ENCODE assay signal across 1 cellular context in genomic region chr19:52962394-52963228, GRCh38.
TF ChIP-seq lines count a peak whose summit lies in the region.

Gene ZNF816, minus strand, starts transcription at chr19:52962881. Its CDS starts 6,792 bp downstream, at chr19:52956089.

TF ChIP-seq in K562, 482 proteins besides CTCF, POLR2A, EP300 and RAD21 (continued from another document and continues in another):
- TF ChIP-seq ZZZ3 (IDR thresholded peaks at IDR 0.05): no peak
- TF ChIP-seq BRF2 (IDR thresholded peaks at IDR 0.05; ENCODE audit: borderline replicate concordance, insufficient read depth, insufficient read length): no peak
- no peak for TF ChIP-seq TGIF2 (CRISPR knock-in tag; IDR thresholded peaks at IDR 0.05)
- TF ChIP-seq CC2D1A (IDR thresholded peaks at IDR 0.05): no peak
- TF ChIP-seq CREB3 (tag; conservative IDR thresholded peaks at IDR 0.05; ENCODE audit: low read depth): no peak
- TF ChIP-seq USF1 (CRISPR knock-in tag; IDR thresholded peaks at IDR 0.05): no peak
- no peak for TF ChIP-seq TEAD4 (IDR thresholded peaks at IDR 0.05; ENCODE audit: low read length)
- no peak for TF ChIP-seq TEAD4 (CRISPR knock-in tag; IDR thresholded peaks at IDR 0.05; ENCODE audit: borderline replicate concordance)
- TF ChIP-seq ZNF253 (CRISPR knock-in tag; conservative IDR thresholded peaks at IDR 0.05): no peak
- no peak for TF ChIP-seq BMI1 (IDR thresholded peaks at IDR 0.05; ENCODE audit: low read length)
- TF ChIP-seq NFE2L1 (tag; IDR thresholded peaks at IDR 0.05; ENCODE audit: borderline replicate concordance, low read depth): no peak
- no peak for TF ChIP-seq USF2 (CRISPR knock-in tag; IDR thresholded peaks at IDR 0.05)
- no peak for TF ChIP-seq HBP1 (CRISPR knock-in tag; IDR thresholded peaks at IDR 0.05)
- TF ChIP-seq NKRF (IDR thresholded peaks at IDR 0.05; ENCODE audit: borderline replicate concordance): peak; percentile 83; the same call in 1 of the 2 replicates
- TF ChIP-seq ZNF644 (tag; IDR thresholded peaks at IDR 0.05; ENCODE audit: low read depth): no peak
- TF ChIP-seq NR4A1 (CRISPR knock-in tag; IDR thresholded peaks at IDR 0.05): no peak
- TF ChIP-seq NR4A1 (tag; IDR thresholded peaks at IDR 0.05): no peak
- no peak for TF ChIP-seq SNRNP70 (optimal IDR thresholded peaks at IDR 0.05; ENCODE audit: low read depth, low read length)
- TF ChIP-seq RBM14 (IDR thresholded peaks at IDR 0.05; ENCODE audit: borderline replicate concordance, insufficient read depth, low read depth, low read length): no peak
- no peak for TF ChIP-seq RNF219 (CRISPR knock-in tag; IDR thresholded peaks at IDR 0.05)
- no peak for TF ChIP-seq FOXA1 (IDR thresholded peaks at IDR 0.05; ENCODE audit: borderline replicate concordance)
- no peak for TF ChIP-seq ZBTB7A (IDR thresholded peaks at IDR 0.05; ENCODE audit: borderline replicate concordance, control insufficient read depth, low read depth, low read length)
- no peak for TF ChIP-seq EWSR1 (IDR thresholded peaks at IDR 0.05; ENCODE audit: borderline replicate concordance, low read depth, partially characterized antibody)
- TF ChIP-seq UBTF (IDR thresholded peaks at IDR 0.05; ENCODE audit: borderline replicate concordance in 1 of 2, low read depth in 2 of 2, low read length in 2 of 2): no peak
- TF ChIP-seq CREBBP (IDR thresholded peaks at IDR 0.05; ENCODE audit: low read depth, low read length): no peak
- no peak for TF ChIP-seq THRB (CRISPR knock-in tag; conservative IDR thresholded peaks at IDR 0.05)
- TF ChIP-seq ZNF609 (CRISPR knock-in tag; IDR thresholded peaks at IDR 0.05; ENCODE audit: borderline replicate concordance): no peak
- TF ChIP-seq XRCC4 (IDR thresholded peaks at IDR 0.05; ENCODE audit: extremely low read depth, insufficient read depth, insufficient read length): no peak
- no peak for TF ChIP-seq COPS2 (conservative IDR thresholded peaks at IDR 0.05)
- TF ChIP-seq TFAM (CRISPR knock-in tag; conservative IDR thresholded peaks at IDR 0.05): no peak
- TF ChIP-seq TEAD1 (CRISPR knock-in tag; IDR thresholded peaks at IDR 0.05): 0 out of 4 replicates have a peak, but pooled peaks of 1 of the 2 experiments have one; percentile 22
- TF ChIP-seq TFAP4 (CRISPR knock-in tag; IDR thresholded peaks at IDR 0.05; ENCODE audit: borderline replicate concordance): peak; percentile 10; the same call in 1 of the 2 replicates
- no peak for TF ChIP-seq ARID3B (CRISPR knock-in tag; IDR thresholded peaks at IDR 0.05; ENCODE audit: borderline replicate concordance)
- no peak for TF ChIP-seq ZNF436 (CRISPR knock-in tag; IDR thresholded peaks at IDR 0.05)
